Comparison of ENCODE assay signal across 1 cellular context in genomic region chr2:86105969-86106945, GRCh38.
TF ChIP-seq lines count a peak whose summit lies in the region.

Gene PTCD3 (plus strand): TSS chr2:86106235. CDS start chr2:86106248, 13 bp downstream.

TF ChIP-seq in K562, 482 proteins besides CTCF, POLR2A, EP300 and RAD21 (continued from another document and continues in another):
- TF ChIP-seq PKNOX1 (IDR thresholded peaks at IDR 0.05) (0 out of 2 replicates have a peak, but pooled peaks have one; percentile 36), CBX1 (IDR thresholded peaks at IDR 0.05; ENCODE audit: low read depth) (no peak), TBP (optimal IDR thresholded peaks at IDR 0.05; ENCODE audit: low read depth, low read length) (peak; percentile 90), ETV1 (tag; conservative IDR thresholded peaks at IDR 0.05; ENCODE audit: low read depth) (0 out of 2 replicates have a peak, but pooled peaks have one; percentile 7), DACH1 (IDR thresholded peaks at IDR 0.05; ENCODE audit: partially characterized antibody) (no peak), ETS2 (tag; IDR thresholded peaks at IDR 0.05; ENCODE audit: borderline replicate concordance, poor library complexity, severe bottlenecking) (no peak), PURB (CRISPR knock-in tag; IDR thresholded peaks at IDR 0.05; ENCODE audit: low read depth) (no peak), RBM25 (IDR thresholded peaks at IDR 0.05; ENCODE audit: low read depth, low read length, severe bottlenecking) (peak; percentile 45), GATAD2B (IDR thresholded peaks at IDR 0.05; ENCODE audit: borderline replicate concordance) (no peak), TEAD4 (IDR thresholded peaks at IDR 0.05; ENCODE audit: low read length) (peak; percentile 18), TEAD4 (CRISPR knock-in tag; IDR thresholded peaks at IDR 0.05; ENCODE audit: borderline replicate concordance) (no peak), CREM (IDR thresholded peaks at IDR 0.05; ENCODE audit: low read depth) (peak; percentile 59), ZKSCAN1 (IDR thresholded peaks at IDR 0.05; ENCODE audit: low read depth, low read length) (no peak), USF1 (CRISPR knock-in tag; IDR thresholded peaks at IDR 0.05) (peak; percentile 6; the same call in 1 of the 2 replicates), POLR2AphosphoS2 (IDR thresholded peaks at IDR 0.05; ENCODE audit: low read length) (no peak), HMG20B (CRISPR knock-in tag; IDR thresholded peaks at IDR 0.05) (no peak), PTBP1 (IDR thresholded peaks at IDR 0.05; ENCODE audit: low read depth, low read length) (no peak), WHSC1 (IDR thresholded peaks at IDR 0.05; ENCODE audit: low read length) (no peak), SRSF7 (optimal IDR thresholded peaks at IDR 0.05; ENCODE audit: low read depth, low read length) (no peak), GTF2A2 (tag; IDR thresholded peaks at IDR 0.05) (0 out of 2 replicates have a peak, but pooled peaks have one; percentile 20), TEAD2 (tag; IDR thresholded peaks at IDR 0.05) (no peak), PATZ1 (CRISPR knock-in tag; IDR thresholded peaks at IDR 0.05; ENCODE audit: borderline replicate concordance) (no peak), KHSRP (IDR thresholded peaks at IDR 0.05) (no peak), ARID3A (IDR thresholded peaks at IDR 0.05; ENCODE audit: borderline replicate concordance, low read depth, low read length) (peak; percentile 70; the same call in 1 of the 2 replicates), HDAC6 (IDR thresholded peaks at IDR 0.05; ENCODE audit: low read depth, low read length) (0 out of 2 replicates have a peak, but pooled peaks have one; percentile 37), HDGF (IDR thresholded peaks at IDR 0.05) (no peak), KDM4B (IDR thresholded peaks at IDR 0.05; ENCODE audit: borderline replicate concordance in 2 of 2, low read depth in 1 of 2) (no peak), ZNF77 (CRISPR knock-in tag; IDR thresholded peaks at IDR 0.05) (no peak), CREB3 (tag; conservative IDR thresholded peaks at IDR 0.05; ENCODE audit: low read depth) (no peak), EGR1 (conservative IDR thresholded peaks at IDR 0.05) (peak; percentile 65), ZNF263 (CRISPR knock-in tag; IDR thresholded peaks at IDR 0.05; ENCODE audit: borderline replicate concordance) (no peak), MCM3 (IDR thresholded peaks at IDR 0.05) (no peak), PBX2 (CRISPR knock-in tag; IDR thresholded peaks at IDR 0.05; ENCODE audit: low read depth) (no peak), PBX2 (tag; conservative IDR thresholded peaks at IDR 0.05; ENCODE audit: low read depth) (no peak), SMC3 (conservative IDR thresholded peaks at IDR 0.05; ENCODE audit: insufficient read depth, low read depth, low read length) (0 out of 2 replicates have a peak, but pooled peaks have one; percentile 15), ZNF143 (CRISPR knock-in tag; IDR thresholded peaks at IDR 0.05) (no peak; the same call in 1 of the 2 replicates), SETDB1 (IDR thresholded peaks at IDR 0.05; ENCODE audit: low read length) (no peak), BMI1 (IDR thresholded peaks at IDR 0.05; ENCODE audit: low read length) (no peak), ZNF354B (CRISPR knock-in tag; IDR thresholded peaks at IDR 0.05) (no peak), ZNF584 (CRISPR knock-in tag; IDR thresholded peaks at IDR 0.05; ENCODE audit: low read depth) (no peak; the same call in 1 of the 2 replicates), REST (CRISPR knock-in tag; IDR thresholded peaks at IDR 0.05; ENCODE audit: low read depth) (no peak), CLOCK (CRISPR knock-in tag; IDR thresholded peaks at IDR 0.05; ENCODE audit: borderline replicate concordance) (no peak), CREBBP (IDR thresholded peaks at IDR 0.05; ENCODE audit: low read depth, low read length) (no peak), ZBTB49 (CRISPR knock-in tag; IDR thresholded peaks at IDR 0.05; ENCODE audit: borderline replicate concordance) (no peak), ZBTB12 (CRISPR knock-in tag; IDR thresholded peaks at IDR 0.05) (peak; percentile 29; the same call in 1 of the 2 replicates), ZKSCAN8 (CRISPR knock-in tag; IDR thresholded peaks at IDR 0.05) (no peak)
